Comparison of ENCODE assay signal across 21 cellular contexts in the genomic region with DNA sequence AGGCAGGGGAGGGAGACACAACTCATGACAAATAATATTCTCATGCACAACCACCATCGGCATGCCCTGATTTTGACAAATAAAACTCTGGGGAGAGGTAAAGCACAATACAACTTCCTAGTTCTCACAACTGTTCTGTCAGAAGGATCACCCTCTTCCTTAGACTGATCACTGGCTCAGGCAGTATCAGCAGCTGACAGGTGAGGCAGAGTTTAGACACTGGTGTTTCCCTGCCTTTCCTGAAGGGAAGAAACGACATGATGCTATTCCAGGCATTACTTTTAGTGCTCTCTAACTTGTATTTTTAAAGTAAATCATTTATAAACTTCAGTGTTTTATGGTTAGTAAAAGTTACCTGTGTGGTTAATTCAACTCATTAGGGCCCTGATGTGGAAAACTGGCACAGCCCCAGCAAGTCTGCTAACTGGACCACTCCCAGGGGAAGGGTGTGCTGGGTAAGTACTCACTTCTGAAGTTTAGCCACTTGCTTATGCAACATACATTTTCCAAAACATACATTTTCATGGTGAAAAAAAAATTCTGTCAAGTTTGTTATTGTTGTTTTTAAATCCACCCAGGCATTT.
A peak's percentile ranks its signal among the peaks of the same experiment; 100 is the strongest.
DNase-seq lines count a peak whose midpoint lies in the region; ATAC-seq and TF ChIP-seq lines count a peak whose summit lies in the region.
"Had no signal": no experiment of that assay in that cellular context is flagged by ENCODE, and none has a peak within 500 bp of the region (broad histone marks: within the 10 kb centered on the region; RNA-seq: fewer than 3 reads in every experiment).

No MANE protein-coding gene starts in this region.

- H3K4me1 ChIP-seq in esophagus muscularis mucosa, result peaks cover 0 to 9% (median 0%) of the 10 kb centered on the region in 4 donors
- H3K4me1 ChIP-seq in CD8-positive, alpha-beta memory T cell (ENCODE audit: insufficient read depth, low read length), result no peaks in the 10 kb centered on the region
- H3K4me1 ChIP-seq: adrenal gland, psoas muscle had no signal

- no peak for TF ChIP-seq EP300 in esophagus muscularis mucosa (IDR thresholded peaks at IDR 0.05)

- no peak overlapping the region for H3K4me3 Mint-ChIP-seq in Calu3 (ENCODE audit: low read depth, unreplicated experiment)
- H3K4me3 Mint-ChIP-seq in neural crest cell, result peak overlapping the region; percentile 35
- H3K4me3 Mint-ChIP-seq in CD8-positive, alpha-beta memory T cell, result no peak overlapping the region
- H3K4me3 Mint-ChIP-seq: neural progenitor cell had no signal

- BruUV-seq in Calu3 (replicated peaks; lab: Mats Ljungman, UMichigan), result no TSS peak

- peaks cover 11% of the 10 kb centered on the region for H3K4me1 Mint-ChIP-seq in Calu3 (ENCODE audit: low read depth, unreplicated experiment)
- peaks cover 41% of the 10 kb centered on the region for H3K4me1 Mint-ChIP-seq in neural crest cell
- H3K4me1 Mint-ChIP-seq in CD8-positive, alpha-beta memory T cell, result peaks cover 1 to 11% (median 7%) of the 10 kb centered on the region in 3 donors

- CTCF ChIA-PET in Calu3 (lab: Charles Lee), result interaction anchor here (1.1 kb wide), 1 partner anchor 13 kb away, joined by 7 read pairs; no protein-coding TSS in a partner anchor
- CTCF ChIA-PET in CD8-positive, alpha-beta memory T cell (lab: Charles Lee), result no interaction called here

- peaks cover 0 to 3% (median 0%) of the 10 kb centered on the region in 4 donors for H3K36me3 ChIP-seq in esophagus muscularis mucosa
- H3K36me3 ChIP-seq in CD8-positive, alpha-beta memory T cell (ENCODE audit: insufficient read depth, low read length), result no peaks in the 10 kb centered on the region
- H3K36me3 ChIP-seq: adrenal gland, neural progenitor cell had no signal

- H3K36me3 Mint-ChIP-seq in Calu3 (ENCODE audit: insufficient read depth, unreplicated experiment) (no peaks in the 10 kb centered on the region), neural crest cell (ENCODE audit: low read depth) (peaks cover 10% of the 10 kb centered on the region)
- peaks cover 18 to 39% (median 20%) of the 10 kb centered on the region in 3 donors for H3K36me3 Mint-ChIP-seq in CD8-positive, alpha-beta memory T cell
- H3K36me3 Mint-ChIP-seq: neural progenitor cell had no signal

- ATAC-seq in HG03025 (IDR thresholded peaks at IDR 0.05; ENCODE audit: low FRiP score, unreplicated experiment) (no peak), HG02840 (IDR thresholded peaks at IDR 0.05; ENCODE audit: low FRiP score, unreplicated experiment) (no peak), GM21786 (IDR thresholded peaks at IDR 0.05; ENCODE audit: unreplicated experiment) (no peak)
- ATAC-seq: left lobe of liver, psoas muscle had no signal

- peak overlapping the region; percentile 75 for H3K27ac Mint-ChIP-seq in Calu3 (ENCODE audit: unreplicated experiment)
- peak overlapping the region; percentile 75 for H3K27ac Mint-ChIP-seq in neural crest cell (ENCODE audit: unreplicated experiment)
- H3K27ac Mint-ChIP-seq in CD8-positive, alpha-beta memory T cell, result peak overlapping the region in 1 of 8 donors; percentile 72
- H3K27ac Mint-ChIP-seq: neural progenitor cell had no signal

- no peak overlapping the region for H3K4me3 ChIP-seq in esophagus muscularis mucosa
- H3K4me3 ChIP-seq in CD8-positive, alpha-beta memory T cell (ENCODE audit: low read length), result no peak overlapping the region
- H3K4me3 ChIP-seq: adrenal gland, neural progenitor cell, psoas muscle had no signal

- WGBS in esophagus muscularis mucosa, result 64% methylated on average over 2 of the region's 2 CpGs

- H3K9me3 Mint-ChIP-seq in Calu3 (ENCODE audit: low read depth, unreplicated experiment), result peaks cover 1% of the 10 kb centered on the region
- peaks cover 5% of the 10 kb centered on the region for H3K9me3 Mint-ChIP-seq in neural crest cell
- peaks cover 9 to 21% (median 17%) of the 10 kb centered on the region in 5 donors for H3K9me3 Mint-ChIP-seq in CD8-positive, alpha-beta memory T cell

- intact Hi-C loops in Calu3 (cut with micrococcal nuclease; ENCODE audit: unreplicated experiment), result no loop called here
- intact Hi-C loops in esophagus muscularis mucosa (cut with DNase I), result no loop called here

- no peak overlapping the region for H3K27ac ChIP-seq in esophagus muscularis mucosa (replicated peaks in 1 of 4)
- H3K27ac ChIP-seq in CD8-positive, alpha-beta memory T cell (ENCODE audit: low read depth, low read length), result no peak overlapping the region
- H3K27ac ChIP-seq: adrenal gland, neural progenitor cell, psoas muscle had no signal

- POLR2A ChIA-PET in CD8-positive, alpha-beta memory T cell (lab: Charles Lee), result no interaction called here

- DNase-seq in Calu3 (peak; percentile 18), NCI-H526 treated with DMSO at 0.1 percent for 48 hours (lab: John Stamatoyannopoulos, UW) (peak; percentile 56), esophagus muscularis mucosa (ENCODE audit: extremely low spot score) (peak; percentile 26), neural crest cell (ENCODE audit: low read depth, low spot score) (no peak)
- no peak for DNase-seq in CD8-positive, alpha-beta memory T cell
- DNase-seq: activated CD4-positive, alpha-beta T cell treated with anti-CD3 and anti-CD28 coated beads, Interleukin-2, amount 50 U/mL, for 1 hour; activated gamma-delta T cell; adrenal gland; DND-41; NCI-H1105 treated with DMSO at 0.1 percent for 48 hours; NCI-H524; psoas muscle; Right ventricle myocardium superior; stimulated activated naive CD4-positive, alpha-beta T cell treated with Interleukin-2 at 50 U/mL for 16 hours; T-helper 1 cell; trophoblast cell had no signal

- no peak for TF ChIP-seq POLR2A in esophagus muscularis mucosa (IDR thresholded peaks at IDR 0.05; ENCODE audit: low read depth)

- H3K27me3 ChIP-seq in esophagus muscularis mucosa, result no peaks in the 10 kb centered on the region
- H3K27me3 ChIP-seq in CD8-positive, alpha-beta memory T cell (ENCODE audit: insufficient read depth, low read length, poor library complexity, severe bottlenecking), result no peaks in the 10 kb centered on the region
- H3K27me3 ChIP-seq: adrenal gland, neural progenitor cell had no signal

- TF ChIP-seq CTCF in Calu3 (IDR thresholded peaks at IDR 0.05; ENCODE audit: unreplicated experiment) (no peak), esophagus muscularis mucosa (IDR thresholded peaks at IDR 0.05) (no peak), neural crest cell (conservative IDR thresholded peaks at IDR 0.05) (no peak)

- H3K9me3 ChIP-seq in esophagus muscularis mucosa, result no peaks in the 10 kb centered on the region
- H3K9me3 ChIP-seq in CD8-positive, alpha-beta memory T cell (ENCODE audit: low read length), result peaks cover 4% of the 10 kb centered on the region
- H3K9me3 ChIP-seq: adrenal gland, psoas muscle had no signal

- H3K27me3 Mint-ChIP-seq in Calu3 (ENCODE audit: unreplicated experiment) (no peaks in the 10 kb centered on the region), neural crest cell (ENCODE audit: low read depth) (no peaks in the 10 kb centered on the region)
- no peaks in the 10 kb centered on the region for H3K27me3 Mint-ChIP-seq in CD8-positive, alpha-beta memory T cell

Comparison
In these comparisons a context has a peak if more than half of its experiments do, and no peak if none do; other contexts are left out.
1. DNase-seq: peak in Calu3 (single experiment), NCI-H526 treated with DMSO at 0.1 percent for 48 hours (single experiment) and esophagus muscularis mucosa (single experiment); none in neural crest cell (single experiment) and CD8-positive, alpha-beta memory T cell (0 of 5).